Comparison of ENCODE assay signal across 12 cellular contexts in genomic region chr12:123024819-123025391, GRCh38. TPM values are rescaled to one million over a fixed set of nuclear protein-coding genes. Genes with fewer than 3 reads are reported as not detected.
DNase-seq lines count a peak whose midpoint lies in the region; TF ChIP-seq lines count a peak whose summit lies in the region.
"Had no signal": no experiment of that assay in that cellular context is flagged by ENCODE, and none has a peak within 500 bp of the region (broad histone marks: within the 10 kb centered on the region; RNA-seq: fewer than 3 reads in every experiment).

No MANE protein-coding gene starts in this region.

- no peak for TF ChIP-seq POLR2A in vagina (IDR thresholded peaks at IDR 0.05)

- H3K27me3 ChIP-seq in vagina = no peaks in the 10 kb centered on the region
- H3K27me3 ChIP-seq: adrenal gland, foreskin keratinocyte had no signal

- no peak overlapping the region for H3K4me3 Mint-ChIP-seq in progenitor cell of endocrine pancreas (ENCODE audit: low read depth)
- H3K4me3 Mint-ChIP-seq: memory B cell had no signal

- no peaks in the 10 kb centered on the region for H3K36me3 Mint-ChIP-seq in progenitor cell of endocrine pancreas (ENCODE audit: insufficient read depth)

- H3K27ac Mint-ChIP-seq in progenitor cell of endocrine pancreas = no peak overlapping the region
- H3K27ac Mint-ChIP-seq: memory B cell had no signal

- H3K4me3 ChIP-seq in fibroblast of mammary gland (ENCODE audit: control insufficient read depth, low read depth, low read length) (no peak overlapping the region), vagina (no peak overlapping the region)
- H3K4me3 ChIP-seq: adrenal gland had no signal

- H3K9me3 Mint-ChIP-seq in progenitor cell of endocrine pancreas (ENCODE audit: low read depth) = no peaks in the 10 kb centered on the region
- H3K9me3 Mint-ChIP-seq: memory B cell had no signal

- no peaks in the 10 kb centered on the region for H3K4me1 Mint-ChIP-seq in progenitor cell of endocrine pancreas (ENCODE audit: low read depth)

- intact Hi-C loops in vagina (cut with DNase I) = no loop called here

- H3K27me3 Mint-ChIP-seq in progenitor cell of endocrine pancreas = peaks cover 5% of the 10 kb centered on the region
- H3K27me3 Mint-ChIP-seq: memory B cell had no signal

- peaks cover 0 to under 1% of the 10 kb centered on the region in 2 donors for H3K36me3 ChIP-seq in vagina

- peak; percentile 32 for DNase-seq in stimulated activated CD4-positive, alpha-beta T cell treated with anti-CD3 and anti-CD28 coated beads, Interleukin-1b, Interleukin-23, amount 100 ng/mL, for 48 hours
- DNase-seq in stimulated activated CD4-positive, alpha-beta T cell treated with anti-CD3 and anti-CD28 coated beads, Interleukin-2, amount 100 ng/mL, for 48 hours = no peak
- peak; percentile 67 for DNase-seq in activated CD8-positive, alpha-beta memory T cell treated with anti-CD3 and anti-CD28 coated beads, Interleukin-2, amount 50 U/mL, for 48 hours
- peak; percentile 58 for DNase-seq in fibroblast of mammary gland (ENCODE audit: low read depth)
- DNase-seq in vagina (ENCODE audit: extremely low spot score in 2 of 2) = no peak
- DNase-seq in HuH-7.5 (ENCODE audit: low spot score) = no peak
- DNase-seq in progenitor cell of endocrine pancreas (ENCODE audit: low spot score, unreplicated experiment) = no peak
- no peak for DNase-seq in H4 (ENCODE audit: low spot score)
- DNase-seq: adrenal gland, foreskin keratinocyte, NCI-H82 had no signal

- H3K4me1 ChIP-seq in vagina = peaks cover 7% of the 10 kb centered on the region
- H3K4me1 ChIP-seq: adrenal gland, foreskin keratinocyte had no signal

- H3K9me3 ChIP-seq in vagina = no peaks in the 10 kb centered on the region
- H3K9me3 ChIP-seq: adrenal gland had no signal

- TF ChIP-seq CTCF in fibroblast of mammary gland (conservative IDR thresholded peaks at IDR 0.05; ENCODE audit: control insufficient read depth, insufficient read depth, low read depth, low read length) = no peak
- TF ChIP-seq CTCF in vagina (IDR thresholded peaks at IDR 0.05) = no peak
- no peak for TF ChIP-seq CTCF in progenitor cell of endocrine pancreas (IDR thresholded peaks at IDR 0.05; ENCODE audit: unreplicated experiment)

- H3K27ac ChIP-seq in vagina = peak overlapping the region; percentile 63
- H3K27ac ChIP-seq: foreskin keratinocyte had no signal

RNA-seq across cellular contexts. Expression of gene ARL6IP4, which starts 44.4 kb away (rescaled TPM):
- total RNA-seq in vagina (147 TPM), progenitor cell of endocrine pancreas (122 and 127 TPM in 2 replicates)
- total RNA-seq in H4 (2014; rRNA removed; shearing (Covaris generic)) = 111 and 179 TPM in 2 replicates

RNA-seq across cellular contexts. Expression of gene OGFOD2, which starts 49.9 kb away (rescaled TPM):
- 26.0 TPM for total RNA-seq in vagina
- 16.1 and 16.8 TPM in 2 replicates for total RNA-seq in progenitor cell of endocrine pancreas
- 17.5 and 18.1 TPM in 2 replicates for total RNA-seq in H4 (2014; rRNA removed; shearing (Covaris generic))

RNA-seq across cellular contexts. Expression of gene ABCB9, which starts 58.6 kb away (rescaled TPM):
- total RNA-seq in vagina (4.2 TPM), progenitor cell of endocrine pancreas (10.4 and 10.5 TPM in 2 replicates)
- 6.5 and 19.3 TPM in 2 replicates for total RNA-seq in H4 (2014; rRNA removed; shearing (Covaris generic))

Comparison
In these comparisons a context has a peak if more than half of its experiments do, and no peak if none do; other contexts are left out.
1. DNase-seq: peak in stimulated activated CD4-positive, alpha-beta T cell treated with anti-CD3 and anti-CD28 coated beads, Interleukin-1b, Interleukin-23, amount 100 ng/mL, for 48 hours (single experiment), activated CD8-positive, alpha-beta memory T cell treated with anti-CD3 and anti-CD28 coated beads, Interleukin-2, amount 50 U/mL, for 48 hours (single experiment) and fibroblast of mammary gland (single experiment); none in stimulated activated CD4-positive, alpha-beta T cell treated with anti-CD3 and anti-CD28 coated beads, Interleukin-2, amount 100 ng/mL, for 48 hours (0 of 2), vagina (0 of 2), HuH-7.5 (single experiment), progenitor cell of endocrine pancreas (single experiment) and H4 (single experiment).